Comparison of ENCODE assay signal across 20 cellular contexts in genomic region chr1:50237081-50237480, GRCh38.
"Had no signal": no experiment of that assay in that cellular context is flagged by ENCODE, and none has a peak within 500 bp of the region (broad histone marks: within the 10 kb centered on the region; RNA-seq: fewer than 3 reads in every experiment).

No MANE protein-coding gene starts in this region.

- H3K36me3 ChIP-seq: heart left ventricle, right lobe of liver, spleen, transverse colon had no signal

- FAIRE-seq: frontal cortex had no signal

- DNase-seq: cortex of kidney; effector CD8-positive, alpha-beta T cell; heart left ventricle; hippocampal formation; left colon; mesendoderm; naive B cell; psoas muscle; retina; right lobe of liver; spleen; stimulated activated CD4-positive, alpha-beta T cell treated with anti-CD3 and anti-CD28 coated beads, Interleukin-15, amount 100 ng/mL, for 24 hours; stimulated activated CD4-positive, alpha-beta T cell treated with anti-CD3 and anti-CD28 coated beads, Interleukin-1b, Interleukin-23, amount 100 ng/mL, for 48 hours; stimulated activated CD4-positive, alpha-beta T cell treated with anti-CD3 and anti-CD28 coated beads, Interleukin-4, amount 100 ng/mL, for 24 hours; testis; transverse colon had no signal

- H3K4me1 ChIP-seq: heart left ventricle, psoas muscle, right lobe of liver, spleen, testis, transverse colon had no signal

- ATAC-seq: esophagus mucosa; heart left ventricle; left colon; psoas muscle; right lobe of liver; stimulated activated memory B cell treated with anti-CD40 and anti-IgM and Interleukin-4, amounts not matched to agents 10 μg/mL and 1 μg/mL and 100 μg/mL, for 72 hours had no signal

- H3K4me3 ChIP-seq: dorsolateral prefrontal cortex, heart left ventricle, psoas muscle, right lobe of liver, spleen, testis, transverse colon had no signal

- H3K9me3 ChIP-seq: psoas muscle, right lobe of liver, testis, transverse colon had no signal

- H3K27me3 ChIP-seq: dorsolateral prefrontal cortex, heart left ventricle, right lobe of liver, spleen, testis, transverse colon had no signal

- H3K27ac ChIP-seq: dorsolateral prefrontal cortex, heart left ventricle, psoas muscle, right lobe of liver, spleen, testis, transverse colon had no signal
